ENCODE assay signal across 1 cellular context in the genomic region with DNA sequence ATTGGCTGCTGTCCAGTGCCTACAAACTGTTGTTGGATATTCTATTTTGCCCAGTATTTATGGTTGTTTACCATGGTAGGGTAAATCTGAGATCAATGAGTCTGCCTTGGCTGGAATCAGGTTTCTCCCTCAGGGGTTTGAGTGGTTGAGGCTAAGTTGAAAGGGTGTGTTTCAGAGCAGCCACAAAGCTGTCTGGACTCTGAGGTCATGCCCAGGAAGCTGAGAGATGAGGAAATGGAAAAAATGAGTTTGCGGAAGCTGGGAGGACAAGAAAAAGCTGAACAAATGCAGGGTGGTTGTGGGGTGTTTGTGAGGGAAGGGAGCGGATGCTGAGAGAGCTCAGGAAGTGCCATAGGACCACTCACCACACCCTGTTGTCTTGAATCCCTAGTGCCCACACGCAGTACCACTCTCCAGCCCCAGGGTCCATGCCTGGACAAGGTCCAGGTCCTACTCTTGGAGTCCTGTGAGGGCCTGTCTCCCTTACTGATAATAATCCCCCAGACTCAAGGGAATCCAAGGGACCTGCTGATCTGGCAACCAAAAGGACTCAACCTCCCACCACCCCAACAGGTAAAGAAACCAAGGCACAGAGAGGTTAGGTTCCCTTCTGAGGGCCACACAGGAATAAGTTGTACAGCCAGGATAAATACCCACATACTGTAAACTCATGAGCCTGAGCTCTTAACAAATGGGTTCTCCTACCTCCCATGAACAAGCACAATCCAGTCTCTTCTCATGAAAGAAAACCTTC.
TF ChIP-seq lines count a peak whose summit lies in the region.

No MANE protein-coding gene starts in this region.

TF ChIP-seq in HEK293, 187 proteins besides CTCF, POLR2A, EP300 and RAD21 (continued from another document and continues in another):
- TF ChIP-seq, protein P1, sequence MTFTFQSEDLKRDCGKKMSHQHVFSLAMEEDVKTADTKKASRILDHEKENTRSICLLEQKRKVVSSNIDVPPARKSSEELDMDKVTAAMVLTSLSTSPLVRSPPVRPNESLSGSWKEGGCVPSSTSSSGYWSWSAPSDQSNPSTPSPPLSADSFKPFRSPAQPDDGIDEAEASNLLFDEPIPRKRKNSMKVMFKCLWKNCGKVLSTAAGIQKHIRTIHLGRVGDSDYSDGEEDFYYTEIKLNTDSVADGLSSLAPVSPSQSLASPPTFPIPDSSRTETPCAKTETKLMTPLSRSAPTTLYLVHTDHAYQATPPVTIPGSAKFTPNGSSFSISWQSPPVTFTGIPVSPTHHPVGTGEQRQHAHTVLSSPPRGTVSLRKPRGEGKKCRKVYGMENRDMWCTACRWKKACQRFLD (tag by site-specific recombination; IDR thresholded peaks at IDR 0.05), result no peak
- no peak for TF ChIP-seq ZNF610 (tag by site-specific recombination; IDR thresholded peaks at IDR 0.05; ENCODE audit: borderline replicate concordance)
- TF ChIP-seq ZNF324 (tag by site-specific recombination; IDR thresholded peaks at IDR 0.05), result 0 out of 2 replicates have a peak, but pooled peaks have one; percentile 44
- TF ChIP-seq ZNF433 (tag by site-specific recombination; IDR thresholded peaks at IDR 0.05; ENCODE audit: low read depth), result no peak
- no peak for TF ChIP-seq ZNF791 (tag by site-specific recombination; IDR thresholded peaks at IDR 0.05)
- TF ChIP-seq ZNF621 (tag by site-specific recombination; IDR thresholded peaks at IDR 0.05), result no peak
- TF ChIP-seq, protein P2, sequence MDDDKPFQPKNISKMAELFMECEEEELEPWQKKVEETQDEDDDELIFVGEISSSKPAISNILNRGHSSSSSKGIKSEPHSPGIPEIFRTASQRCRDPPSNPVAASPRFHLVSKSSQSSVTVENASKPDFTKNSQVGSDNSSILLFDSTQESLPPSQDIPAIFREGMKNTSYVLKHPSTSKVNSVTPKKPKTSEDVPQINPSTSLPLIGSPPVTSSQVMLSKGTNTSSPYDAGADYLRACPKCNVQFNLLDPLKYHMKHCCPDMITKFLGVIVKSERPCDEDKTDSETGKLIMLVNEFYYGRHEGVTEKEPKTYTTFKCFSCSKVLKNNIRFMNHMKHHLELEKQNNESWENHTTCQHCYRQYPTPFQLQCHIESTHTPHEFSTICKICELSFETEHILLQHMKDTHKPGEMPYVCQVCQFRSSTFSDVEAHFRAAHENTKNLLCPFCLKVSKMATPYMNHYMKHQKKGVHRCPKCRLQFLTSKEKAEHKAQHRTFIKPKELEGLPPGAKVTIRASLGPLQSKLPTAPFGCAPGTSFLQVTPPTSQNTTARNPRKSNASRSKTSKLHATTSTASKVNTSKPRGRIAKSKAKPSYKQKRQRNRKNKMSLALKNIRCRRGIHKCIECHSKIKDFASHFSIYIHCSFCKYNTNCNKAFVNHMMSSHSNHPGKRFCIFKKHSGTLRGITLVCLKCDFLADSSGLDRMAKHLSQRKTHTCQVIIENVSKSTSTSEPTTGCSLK (tag by site-specific recombination; IDR thresholded peaks at IDR 0.05), result no peak
- TF ChIP-seq ZNF555 (tag by site-specific recombination; conservative IDR thresholded peaks at IDR 0.05), result no peak
- no peak for TF ChIP-seq ZNF747 (tag by site-specific recombination; IDR thresholded peaks at IDR 0.05)
- TF ChIP-seq BCL11A (tag by site-specific recombination; IDR thresholded peaks at IDR 0.05; ENCODE audit: low read depth), result 0 out of 2 replicates have a peak, but pooled peaks have one; percentile 42
- TF ChIP-seq ZNF571 (tag by site-specific recombination; IDR thresholded peaks at IDR 0.05), result no peak
- no peak for TF ChIP-seq SCRT1 (tag by site-specific recombination; IDR thresholded peaks at IDR 0.05; ENCODE audit: borderline replicate concordance)
- no peak for TF ChIP-seq OVOL3 (tag by site-specific recombination; IDR thresholded peaks at IDR 0.05)
- no peak for TF ChIP-seq TCF7L2 (IDR thresholded peaks at IDR 0.05; ENCODE audit: borderline replicate concordance, low read depth, low read length)
- peak; percentile 55 for TF ChIP-seq KLF16 (tag by site-specific recombination; IDR thresholded peaks at IDR 0.05)
- TF ChIP-seq, protein P3, sequence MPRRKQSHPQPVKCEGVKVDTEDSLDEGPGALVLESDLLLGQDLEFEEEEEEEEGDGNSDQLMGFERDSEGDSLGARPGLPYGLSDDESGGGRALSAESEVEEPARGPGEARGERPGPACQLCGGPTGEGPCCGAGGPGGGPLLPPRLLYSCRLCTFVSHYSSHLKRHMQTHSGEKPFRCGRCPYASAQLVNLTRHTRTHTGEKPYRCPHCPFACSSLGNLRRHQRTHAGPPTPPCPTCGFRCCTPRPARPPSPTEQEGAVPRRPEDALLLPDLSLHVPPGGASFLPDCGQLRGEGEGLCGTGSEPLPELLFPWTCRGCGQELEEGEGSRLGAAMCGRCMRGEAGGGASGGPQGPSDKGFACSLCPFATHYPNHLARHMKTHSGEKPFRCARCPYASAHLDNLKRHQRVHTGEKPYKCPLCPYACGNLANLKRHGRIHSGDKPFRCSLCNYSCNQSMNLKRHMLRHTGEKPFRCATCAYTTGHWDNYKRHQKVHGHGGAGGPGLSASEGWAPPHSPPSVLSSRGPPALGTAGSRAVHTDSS (tag by site-specific recombination; IDR thresholded peaks at IDR 0.05), result no peak
- TF ChIP-seq KLF10 (tag by site-specific recombination; IDR thresholded peaks at IDR 0.05), result peak; percentile 88
- TF ChIP-seq ZNF776 (tag by site-specific recombination; IDR thresholded peaks at IDR 0.05; ENCODE audit: borderline replicate concordance), result no peak
- TF ChIP-seq ZNF394 (tag by site-specific recombination; IDR thresholded peaks at IDR 0.05; ENCODE audit: borderline replicate concordance), result peak; percentile 80
- TF ChIP-seq ZNF654 (tag by site-specific recombination; IDR thresholded peaks at IDR 0.05; ENCODE audit: low read depth), result no peak
- TF ChIP-seq ZNF133 (tag by site-specific recombination; IDR thresholded peaks at IDR 0.05), result no peak
- TF ChIP-seq, protein P4, sequence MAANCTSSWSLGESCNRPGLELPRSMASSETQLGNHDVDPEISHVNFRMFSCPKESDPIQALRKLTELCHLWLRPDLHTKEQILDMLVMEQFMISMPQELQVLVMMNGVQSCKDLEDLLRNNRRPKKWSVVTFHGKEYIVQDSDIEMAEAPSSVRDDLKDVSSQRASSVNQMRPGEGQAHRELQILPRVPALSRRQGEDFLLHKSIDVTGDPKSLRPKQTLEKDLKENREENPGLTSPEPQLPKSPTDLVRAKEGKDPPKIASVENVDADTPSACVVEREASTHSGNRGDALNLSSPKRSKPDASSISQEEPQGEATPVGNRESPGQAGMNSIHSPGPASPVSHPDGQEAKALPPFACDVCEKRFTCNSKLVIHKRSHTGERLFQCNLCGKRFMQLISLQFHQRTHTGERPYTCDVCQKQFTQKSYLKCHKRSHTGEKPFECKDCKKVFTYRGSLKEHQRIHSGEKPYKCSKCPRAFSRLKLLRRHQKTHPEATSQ (tag by site-specific recombination; IDR thresholded peaks at IDR 0.05), result no peak
- TF ChIP-seq KLF1 (tag by site-specific recombination; IDR thresholded peaks at IDR 0.05), result peak; percentile 88
- no peak for TF ChIP-seq MYNN (tag by site-specific recombination; IDR thresholded peaks at IDR 0.05; ENCODE audit: borderline replicate concordance)
- no peak for TF ChIP-seq ZNF169 (tag by site-specific recombination; IDR thresholded peaks at IDR 0.05)
- TF ChIP-seq, protein P5, sequence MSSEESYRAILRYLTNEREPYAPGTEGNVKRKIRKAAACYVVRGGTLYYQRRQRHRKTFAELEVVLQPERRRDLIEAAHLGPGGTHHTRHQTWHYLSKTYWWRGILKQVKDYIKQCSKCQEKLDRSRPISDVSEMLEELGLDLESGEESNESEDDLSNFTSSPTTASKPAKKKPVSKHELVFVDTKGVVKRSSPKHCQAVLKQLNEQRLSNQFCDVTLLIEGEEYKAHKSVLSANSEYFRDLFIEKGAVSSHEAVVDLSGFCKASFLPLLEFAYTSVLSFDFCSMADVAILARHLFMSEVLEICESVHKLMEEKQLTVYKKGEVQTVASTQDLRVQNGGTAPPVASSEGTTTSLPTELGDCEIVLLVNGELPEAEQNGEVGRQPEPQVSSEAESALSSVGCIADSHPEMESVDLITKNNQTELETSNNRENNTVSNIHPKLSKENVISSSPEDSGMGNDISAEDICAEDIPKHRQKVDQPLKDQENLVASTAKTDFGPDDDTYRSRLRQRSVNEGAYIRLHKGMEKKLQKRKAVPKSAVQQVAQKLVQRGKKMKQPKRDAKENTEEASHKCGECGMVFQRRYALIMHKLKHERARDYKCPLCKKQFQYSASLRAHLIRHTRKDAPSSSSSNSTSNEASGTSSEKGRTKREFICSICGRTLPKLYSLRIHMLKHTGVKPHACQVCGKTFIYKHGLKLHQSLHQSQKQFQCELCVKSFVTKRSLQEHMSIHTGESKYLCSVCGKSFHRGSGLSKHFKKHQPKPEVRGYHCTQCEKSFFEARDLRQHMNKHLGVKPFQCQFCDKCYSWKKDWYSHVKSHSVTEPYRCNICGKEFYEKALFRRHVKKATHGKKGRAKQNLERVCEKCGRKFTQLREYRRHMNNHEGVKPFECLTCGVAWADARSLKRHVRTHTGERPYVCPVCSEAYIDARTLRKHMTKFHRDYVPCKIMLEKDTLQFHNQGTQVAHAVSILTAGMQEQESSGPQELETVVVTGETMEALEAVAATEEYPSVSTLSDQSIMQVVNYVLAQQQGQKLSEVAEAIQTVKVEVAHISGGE (tag by site-specific recombination; conservative IDR thresholded peaks at IDR 0.05; ENCODE audit: low read depth), result no peak
- TF ChIP-seq ZNF23 (tag by site-specific recombination; IDR thresholded peaks at IDR 0.05; ENCODE audit: borderline replicate concordance), result no peak
- TF ChIP-seq, protein P6, sequence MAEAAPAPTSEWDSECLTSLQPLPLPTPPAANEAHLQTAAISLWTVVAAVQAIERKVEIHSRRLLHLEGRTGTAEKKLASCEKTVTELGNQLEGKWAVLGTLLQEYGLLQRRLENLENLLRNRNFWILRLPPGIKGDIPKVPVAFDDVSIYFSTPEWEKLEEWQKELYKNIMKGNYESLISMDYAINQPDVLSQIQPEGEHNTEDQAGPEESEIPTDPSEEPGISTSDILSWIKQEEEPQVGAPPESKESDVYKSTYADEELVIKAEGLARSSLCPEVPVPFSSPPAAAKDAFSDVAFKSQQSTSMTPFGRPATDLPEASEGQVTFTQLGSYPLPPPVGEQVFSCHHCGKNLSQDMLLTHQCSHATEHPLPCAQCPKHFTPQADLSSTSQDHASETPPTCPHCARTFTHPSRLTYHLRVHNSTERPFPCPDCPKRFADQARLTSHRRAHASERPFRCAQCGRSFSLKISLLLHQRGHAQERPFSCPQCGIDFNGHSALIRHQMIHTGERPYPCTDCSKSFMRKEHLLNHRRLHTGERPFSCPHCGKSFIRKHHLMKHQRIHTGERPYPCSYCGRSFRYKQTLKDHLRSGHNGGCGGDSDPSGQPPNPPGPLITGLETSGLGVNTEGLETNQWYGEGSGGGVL (tag by site-specific recombination; IDR thresholded peaks at IDR 0.05), result peak; percentile 80
- TF ChIP-seq ZNF211 (tag by site-specific recombination; IDR thresholded peaks at IDR 0.05; ENCODE audit: low read depth), result no peak
- TF ChIP-seq, protein P7, sequence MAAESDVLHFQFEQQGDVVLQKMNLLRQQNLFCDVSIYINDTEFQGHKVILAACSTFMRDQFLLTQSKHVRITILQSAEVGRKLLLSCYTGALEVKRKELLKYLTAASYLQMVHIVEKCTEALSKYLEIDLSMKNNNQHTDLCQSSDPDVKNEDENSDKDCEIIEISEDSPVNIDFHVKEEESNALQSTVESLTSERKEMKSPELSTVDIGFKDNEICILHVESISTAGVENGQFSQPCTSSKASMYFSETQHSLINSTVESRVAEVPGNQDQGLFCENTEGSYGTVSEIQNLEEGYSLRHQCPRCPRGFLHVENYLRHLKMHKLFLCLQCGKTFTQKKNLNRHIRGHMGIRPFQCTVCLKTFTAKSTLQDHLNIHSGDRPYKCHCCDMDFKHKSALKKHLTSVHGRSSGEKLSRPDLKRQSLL (tag by site-specific recombination; IDR thresholded peaks at IDR 0.05), result no peak
- no peak for TF ChIP-seq ZNF121 (tag by site-specific recombination; IDR thresholded peaks at IDR 0.05)
- TF ChIP-seq, protein P8, sequence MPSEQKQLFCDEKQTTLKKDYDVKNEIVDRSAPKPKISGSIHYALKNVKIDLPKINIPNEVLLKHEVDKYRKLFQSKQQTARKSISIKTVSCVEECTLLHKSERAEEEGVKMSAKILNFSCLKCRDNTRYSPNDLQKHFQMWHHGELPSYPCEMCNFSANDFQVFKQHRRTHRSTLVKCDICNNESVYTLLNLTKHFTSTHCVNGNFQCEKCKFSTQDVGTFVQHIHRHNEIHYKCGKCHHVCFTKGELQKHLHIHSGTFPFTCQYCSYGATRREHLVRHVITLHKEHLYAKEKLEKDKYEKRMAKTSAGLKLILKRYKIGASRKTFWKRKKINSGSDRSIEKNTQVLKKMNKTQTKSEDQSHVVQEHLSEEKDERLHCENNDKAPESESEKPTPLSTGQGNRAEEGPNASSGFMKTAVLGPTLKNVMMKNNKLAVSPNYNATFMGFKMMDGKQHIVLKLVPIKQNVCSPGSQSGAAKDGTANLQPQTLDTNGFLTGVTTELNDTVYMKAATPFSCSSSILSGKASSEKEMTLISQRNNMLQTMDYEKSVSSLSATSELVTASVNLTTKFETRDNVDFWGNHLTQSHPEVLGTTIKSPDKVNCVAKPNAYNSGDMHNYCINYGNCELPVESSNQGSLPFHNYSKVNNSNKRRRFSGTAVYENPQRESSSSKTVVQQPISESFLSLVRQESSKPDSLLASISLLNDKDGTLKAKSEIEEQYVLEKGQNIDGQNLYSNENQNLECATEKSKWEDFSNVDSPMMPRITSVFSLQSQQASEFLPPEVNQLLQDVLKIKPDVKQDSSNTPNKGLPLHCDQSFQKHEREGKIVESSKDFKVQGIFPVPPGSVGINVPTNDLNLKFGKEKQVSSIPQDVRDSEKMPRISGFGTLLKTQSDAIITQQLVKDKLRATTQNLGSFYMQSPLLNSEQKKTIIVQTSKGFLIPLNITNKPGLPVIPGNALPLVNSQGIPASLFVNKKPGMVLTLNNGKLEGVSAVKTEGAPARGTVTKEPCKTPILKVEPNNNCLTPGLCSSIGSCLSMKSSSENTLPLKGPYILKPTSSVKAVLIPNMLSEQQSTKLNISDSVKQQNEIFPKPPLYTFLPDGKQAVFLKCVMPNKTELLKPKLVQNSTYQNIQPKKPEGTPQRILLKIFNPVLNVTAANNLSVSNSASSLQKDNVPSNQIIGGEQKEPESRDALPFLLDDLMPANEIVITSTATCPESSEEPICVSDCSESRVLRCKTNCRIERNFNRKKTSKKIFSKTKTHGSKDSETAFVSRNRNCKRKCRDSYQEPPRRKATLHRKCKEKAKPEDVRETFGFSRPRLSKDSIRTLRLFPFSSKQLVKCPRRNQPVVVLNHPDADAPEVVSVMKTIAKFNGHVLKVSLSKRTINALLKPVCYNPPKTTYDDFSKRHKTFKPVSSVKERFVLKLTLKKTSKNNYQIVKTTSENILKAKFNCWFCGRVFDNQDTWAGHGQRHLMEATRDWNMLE (tag by site-specific recombination; conservative IDR thresholded peaks at IDR 0.05; ENCODE audit: low read depth), result 0 out of 2 replicates have a peak, but pooled peaks have one; percentile 7
